Comparison of ENCODE assay signal across 13 cellular contexts in the genomic region with DNA sequence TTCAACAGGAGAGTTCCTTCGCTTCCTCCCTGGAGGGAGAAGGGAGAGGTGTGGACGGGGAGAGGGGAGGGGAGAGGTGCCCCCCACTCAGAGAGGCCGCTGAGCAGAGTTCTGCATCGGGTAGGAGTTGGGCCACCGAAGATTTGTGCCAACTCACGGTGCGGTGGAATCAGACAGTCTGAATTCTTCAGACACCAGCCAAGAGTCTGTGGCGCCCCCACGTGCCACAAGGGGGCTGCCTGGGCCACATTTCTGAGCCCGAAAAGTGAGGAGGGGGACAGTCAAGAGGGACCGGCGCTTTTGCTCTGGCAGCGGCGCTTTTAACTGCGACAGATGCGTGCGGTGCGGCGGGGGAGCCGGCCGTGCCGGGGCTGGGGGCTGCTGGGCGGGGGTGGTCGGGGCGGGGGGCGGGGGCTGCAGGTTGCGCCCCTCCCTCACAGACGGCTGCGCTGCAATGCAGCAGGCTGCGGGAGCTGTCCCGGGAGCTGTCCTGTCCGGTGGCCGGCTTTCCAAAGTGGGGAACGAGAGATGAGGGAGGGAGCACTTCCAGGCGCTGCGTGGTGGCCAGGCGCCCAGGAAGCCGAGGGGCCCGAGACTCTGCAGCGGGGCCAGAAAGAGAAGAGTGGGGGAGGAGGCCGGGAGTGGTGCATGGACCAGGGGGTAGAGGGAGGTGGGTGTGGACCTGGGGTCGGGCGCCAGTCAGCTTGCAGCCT. TPM values are rescaled to one million over a fixed set of nuclear protein-coding genes. Genes with fewer than 3 reads are reported as not detected.
DNase-seq lines count a peak whose midpoint lies in the region; ATAC-seq, FAIRE-seq and TF ChIP-seq lines count a peak whose summit lies in the region.
"Had no signal": no experiment of that assay in that cellular context is flagged by ENCODE, and none has a peak within 500 bp of the region (broad histone marks: within the 10 kb centered on the region; RNA-seq: fewer than 3 reads in every experiment).

No MANE protein-coding gene starts in this region.

- H3K9me1 ChIP-seq in keratinocyte (ENCODE audit: control insufficient read depth, extremely low read depth, insufficient read depth, low read length) = no peaks in the 10 kb centered on the region

- H3K79me2 ChIP-seq in keratinocyte (ENCODE audit: control insufficient read depth, insufficient read depth, low read length) = no peaks in the 10 kb centered on the region

- FAIRE-seq in keratinocyte (lab: Jason Lieb, UNC) = no peak

- H4K20me1 ChIP-seq in keratinocyte (ENCODE audit: control insufficient read depth, extremely low read depth, insufficient read depth, low read length) = no peaks in the 10 kb centered on the region

- H3K4me3 ChIP-seq in H7 (ENCODE audit: insufficient read depth, low read depth, low read length) (peak overlapping the region; percentile 42), astrocyte of the spinal cord (ENCODE audit: low read depth, low read length) (no peak overlapping the region), keratinocyte (ENCODE audit: control insufficient read depth in 2 of 3, extremely low read depth in 1 of 3, insufficient read depth in 2 of 3, low read depth in 1 of 3, low read length in 3 of 3) (no peak overlapping the region)

- H3K36me3 ChIP-seq in H7 (replicated peaks; ENCODE audit: control insufficient read depth, insufficient read depth, low read length) (no peaks in the 10 kb centered on the region), keratinocyte (ENCODE audit: control insufficient read depth in 2 of 2, extremely low read depth in 1 of 2, insufficient read depth in 2 of 2, low read length in 2 of 2) (no peaks in the 10 kb centered on the region)

- no peak for ATAC-seq in GM21390 (IDR thresholded peaks at IDR 0.05; ENCODE audit: unreplicated experiment)

- H3K4me1 ChIP-seq in keratinocyte (ENCODE audit: control insufficient read depth, extremely low read depth, insufficient read depth, low read length) = no peaks in the 10 kb centered on the region

- H3K9me3 ChIP-seq in keratinocyte (ENCODE audit: control insufficient read depth, low read depth, low read length) = no peaks in the 10 kb centered on the region

- H3K27me3 ChIP-seq in H7 (ENCODE audit: control insufficient read depth, insufficient read depth, low read length) (peaks cover 30% of the 10 kb centered on the region), keratinocyte (ENCODE audit: control insufficient read depth, extremely low read depth, insufficient read depth, low read length) (peaks cover 15% of the 10 kb centered on the region)

- no peak overlapping the region for H3K27ac ChIP-seq in keratinocyte (ENCODE audit: control insufficient read depth, insufficient read depth, low read length)

- no peak overlapping the region for H3K4me2 ChIP-seq in keratinocyte (ENCODE audit: control insufficient read depth, extremely low read depth, insufficient read depth, low read depth, low read length)

- in situ Hi-C loops in astrocyte of the spinal cord (cut with HindIII; ENCODE audit: low sequenced_read_pairs) = no loop called here

- no peak overlapping the region for H3K9ac ChIP-seq in keratinocyte (ENCODE audit: control insufficient read depth, extremely low read depth, insufficient read depth, low read length)

- DNase-seq in AG20443 (ENCODE audit: low spot score) (peak; percentile 9), H7 (peak; percentile 86), astrocyte of the spinal cord (ENCODE audit: low read depth, low spot score) (no peak), keratinocyte (ENCODE audit: low read depth, low spot score) (no peak), GDM1 (lab: John Stamatoyannopoulos, UW) (no peak), erythroblast (lab: John Stamatoyannopoulos, UW) (no peak), NCI-H1105 treated with DMSO at 0.1 percent for 48 hours (lab: John Stamatoyannopoulos, UW) (no peak)
- DNase-seq: activated CD4-positive, alpha-beta T cell treated with anti-CD3 and anti-CD28 coated beads for 1 hour; amniotic stem cell; hypothalamus; NK-92 treated with Interleukin-12 subunit alpha and Interleukin-12 subunit beta, amount 100 ng/mL, for 24 hours had no signal

- dilution Hi-C loops in keratinocyte (cut with MboI; ENCODE audit: extremely low pct_ligation_motif_present, low sequenced_read_pairs) = no loop called here

- no peak overlapping the region for H2AFZ ChIP-seq in keratinocyte (ENCODE audit: control insufficient read depth, low read length)

- peak; percentile 40 for TF ChIP-seq CTCF in astrocyte of the spinal cord (IDR thresholded peaks at IDR 0.05; ENCODE audit: low read depth, low read length)
- TF ChIP-seq CTCF in keratinocyte (optimal IDR thresholded peaks at IDR 0.05 in 1 of 3, IDR thresholded peaks at IDR 0.05 in 1 of 3, conservative IDR thresholded peaks at IDR 0.05 in 1 of 3; ENCODE audit: extremely low read depth in 1 of 3, insufficient read depth in 2 of 3, low read length in 3 of 3) = peak in 2 of 3 experiments; percentile 13 to 25

- TF ChIP-seq POLR2A in erythroblast (IDR thresholded peaks at IDR 0.05; ENCODE audit: low read length) = no peak

RNA-seq across cellular contexts. Expression of a gene that starts 0.9 kb away (rescaled TPM):
- not detected in 2 replicates for total RNA-seq in H7 (2014; rRNA removed; shearing (Covaris generic))
- polyA plus RNA-seq in keratinocyte = not detected in 3 replicates
- not detected for polyA plus RNA-seq in keratinocyte (2011; ENCODE audit: low read depth)
- not detected in 2 replicates for polyA plus RNA-seq in keratinocyte (2011; cell fraction: cytosol; rRNA removed)
- polyA plus RNA-seq in keratinocyte (2011; cell fraction: nucleus; rRNA removed) = not detected in 2 replicates
- polyA plus RNA-seq in keratinocyte (2012; ENCODE audit: low replicate concordance) = not detected in 2 replicates
- polyA minus RNA-seq in keratinocyte = not detected in 3 replicates
- polyA minus RNA-seq in keratinocyte (2011; cell fraction: cytosol; rRNA and poly(A)+ RNA removed) = not detected
- not detected in 2 replicates for polyA minus RNA-seq in keratinocyte (2011; cell fraction: nucleus; rRNA and poly(A)+ RNA removed)
- total RNA-seq: temporal lobe had no signal

Comparison
In these comparisons a context has a peak if more than half of its experiments do, and no peak if none do; other contexts are left out.
1. DNase-seq: peak in AG20443 (single experiment) and H7 (single experiment); none in astrocyte of the spinal cord (single experiment), keratinocyte (single experiment), GDM1 (single experiment), erythroblast (0 of 2) and NCI-H1105 treated with DMSO at 0.1 percent for 48 hours (single experiment).